ENCODE assay signal across 9 cellular contexts in genomic region chr3:195450731-195451229, GRCh38. TPM values are rescaled to one million over a fixed set of nuclear protein-coding genes. Genes with fewer than 3 reads are reported as not detected.
DNase-seq lines count a peak whose midpoint lies in the region; ATAC-seq, FAIRE-seq and TF ChIP-seq lines count a peak whose summit lies in the region.
"Had no signal": no experiment of that assay in that cellular context is flagged by ENCODE, and none has a peak within 500 bp of the region (broad histone marks: within the 10 kb centered on the region; RNA-seq: fewer than 3 reads in every experiment).

No MANE protein-coding gene starts in this region.

- no peak overlapping the region for H2BK15ac ChIP-seq in mesenchymal stem cell (ENCODE audit: low read depth, poor library complexity, severe bottlenecking)

- FAIRE-seq in K562 (lab: Jason Lieb, UNC) (no peak), GM19239 (lab: Jason Lieb, UNC) (no peak)

- H3K4me1 ChIP-seq in A673 (ENCODE audit: insufficient read depth, low read length, poor library complexity, severe bottlenecking) (peaks cover 14% of the 10 kb centered on the region), K562 (replicated peaks in 1 of 2; ENCODE audit: control insufficient read depth in 2 of 2, insufficient read depth in 2 of 2, low read length in 2 of 2) (peaks cover 12 to 18% of the 10 kb centered on the region in 2 experiments), mesenchymal stem cell (ENCODE audit: control insufficient read depth, insufficient read depth, low read depth, low read length) (peaks cover 3% of the 10 kb centered on the region)

- H3K36me3 ChIP-seq in A673 (ENCODE audit: insufficient read depth, low read length, poor library complexity, severe bottlenecking) (no peaks in the 10 kb centered on the region), K562 (ENCODE audit: control insufficient read depth, insufficient read depth, low read length) (no peaks in the 10 kb centered on the region), mesenchymal stem cell (ENCODE audit: control insufficient read depth in 1 of 2, insufficient read depth in 2 of 2, low read depth in 1 of 2, low read length in 2 of 2) (no peaks in the 10 kb centered on the region)
- H3K36me3 ChIP-seq: BLaER1 had no signal

- no peaks in the 10 kb centered on the region for H3K79me1 ChIP-seq in mesenchymal stem cell (replicated peaks; ENCODE audit: low read length, poor library complexity, severe bottlenecking)

- 44% methylated on average over 5 of the region's 5 CpGs for WGBS in K562 (ENCODE audit: insufficient coverage, low coverage, missing lambda C conversion rate)
- 59% methylated on average over 5 of the region's 5 CpGs for WGBS in mesenchymal stem cell

- H3K4me2 ChIP-seq in K562 (ENCODE audit: insufficient read depth, low read length), result no peak overlapping the region
- H3K4me2 ChIP-seq in mesenchymal stem cell (ENCODE audit: low read length, poor library complexity, severe bottlenecking), result no peak overlapping the region
- H3K4me2 ChIP-seq: BLaER1 had no signal

- no peaks in the 10 kb centered on the region for H3K9me1 ChIP-seq in K562 (ENCODE audit: control insufficient read depth, insufficient read depth, low read length)

- TF ChIP-seq EP300 in K562 (IDR thresholded peaks at IDR 0.05; ENCODE audit: low read length), result no peak

- no peak overlapping the region for H3K4ac ChIP-seq in mesenchymal stem cell (ENCODE audit: low read depth in 1 of 2, low read length in 2 of 2)

- H3K9me3 ChIP-seq in A673 (ENCODE audit: low read depth, low read length, poor library complexity, severe bottlenecking) (no peaks in the 10 kb centered on the region), K562 (replicated peaks; ENCODE audit: control insufficient read depth, insufficient read depth, low read depth, low read length) (no peaks in the 10 kb centered on the region), mesenchymal stem cell (ENCODE audit: control insufficient read depth, low read length) (no peaks in the 10 kb centered on the region)
- H3K9me3 ChIP-seq: BLaER1 had no signal

- H3K27me3 ChIP-seq in A673 (replicated peaks; ENCODE audit: insufficient read depth, low read depth, low read length, poor library complexity) (no peaks in the 10 kb centered on the region), K562 (ENCODE audit: control insufficient read depth in 2 of 2, insufficient read depth in 2 of 2, low read length in 2 of 2) (no peaks in the 10 kb centered on the region), mesenchymal stem cell (ENCODE audit: control insufficient read depth in 1 of 2, insufficient read depth in 1 of 2, low read length in 2 of 2) (no peaks in the 10 kb centered on the region)
- H3K27me3 ChIP-seq: BLaER1 had no signal

- peak; percentile 43 for DNase-seq in A673 (ENCODE audit: low spot score)
- peak; percentile 57 for DNase-seq in LHCN-M2 (ENCODE audit: low read depth)
- DNase-seq in K562 (ENCODE audit: extremely low read depth in 1 of 4, low spot score in 3 of 4), result no peak
- peak; percentile 94 for DNase-seq in mesenchymal stem cell
- no peak for DNase-seq in activated CD8-positive, alpha-beta memory T cell treated with anti-CD3 and anti-CD28 coated beads, Interleukin-2, amount 50 U/mL, for 4 hours
- no peak for DNase-seq in RWPE1 (ENCODE audit: low spot score)
- DNase-seq in GM19239 (ENCODE audit: insufficient read length, low spot score), result no peak
- no peak for DNase-seq in activated T-cell treated with anti-CD3 and anti-CD28 coated beads for 4 hours

- 0 out of 3 replicates have a peak, but pooled peaks have one; percentile 5 for ATAC-seq in K562

- no peak overlapping the region for H2AK5ac ChIP-seq in mesenchymal stem cell (ENCODE audit: low read length, severe bottlenecking)

- H2AFZ ChIP-seq in K562 (ENCODE audit: low read depth, low read length) (peak overlapping the region; percentile 30), mesenchymal stem cell (ENCODE audit: low read depth, low read length) (peak overlapping the region; percentile 47)

- H3K4me3 ChIP-seq in A673 (ENCODE audit: low read depth, low read length, poor library complexity, severe bottlenecking) (no peak overlapping the region), K562 (no peak overlapping the region), mesenchymal stem cell (ENCODE audit: insufficient read depth in 1 of 2, low read depth in 1 of 2, low read length in 2 of 2) (no peak overlapping the region)
- H3K4me3 ChIP-seq: BLaER1 had no signal

- in situ Hi-C loops in K562 (cut with MboI), result no loop called here

- no peak overlapping the region for H3K14ac ChIP-seq in mesenchymal stem cell (ENCODE audit: low read length in 2 of 2)

- H3K23ac ChIP-seq in mesenchymal stem cell (ENCODE audit: low read length in 2 of 2), result no peak overlapping the region

- TF ChIP-seq POLR2A in K562 (conservative IDR thresholded peaks at IDR 0.05), result no peak

- peak overlapping the region; percentile 65 for H3K27ac ChIP-seq in A673 (ENCODE audit: low read depth, low read length, poor library complexity, severe bottlenecking)
- no peak overlapping the region for H3K27ac ChIP-seq in K562 (ENCODE audit: extremely low read depth, low read depth, low read length)
- H3K27ac ChIP-seq in mesenchymal stem cell (ENCODE audit: low read length, poor library complexity, severe bottlenecking), result peak overlapping the region; percentile 24
- no peak overlapping the region for H3K27ac ChIP-seq in RWPE1
- H3K27ac ChIP-seq: BLaER1 had no signal

- H4K91ac ChIP-seq in mesenchymal stem cell (ENCODE audit: low read length), result no peak overlapping the region

- no peak overlapping the region; a peak in 1 of 4 replicates for H3K9ac ChIP-seq in K562 (ENCODE audit: insufficient read depth in 1 of 2, low read depth in 2 of 2, low read length in 2 of 2)
- peak overlapping the region; percentile 69 for H3K9ac ChIP-seq in mesenchymal stem cell (ENCODE audit: low read length)
- H3K9ac ChIP-seq: BLaER1 had no signal

- intact Hi-C loops in A673 (cut with micrococcal nuclease; ENCODE audit: unreplicated experiment), result no loop called here
- intact Hi-C loops in K562 (cut with micrococcal nuclease), result no loop called here

- no peak overlapping the region for H2BK5ac ChIP-seq in mesenchymal stem cell (ENCODE audit: low read depth, low read length, poor library complexity, severe bottlenecking)

- H4K20me1 ChIP-seq in K562 (replicated peaks; ENCODE audit: control insufficient read depth, insufficient read depth, low read length), result no peaks in the 10 kb centered on the region
- H4K20me1 ChIP-seq: BLaER1 had no signal

- H2BK120ac ChIP-seq in mesenchymal stem cell (ENCODE audit: low read depth, low read length), result no peak overlapping the region

- TF ChIP-seq CTCF in A673 (conservative IDR thresholded peaks at IDR 0.05; ENCODE audit: low read depth, low read length) (no peak), K562 (IDR thresholded peaks at IDR 0.05 in 2 of 3, conservative IDR thresholded peaks at IDR 0.05 in 1 of 3; ENCODE audit: insufficient read depth in 2 of 3, low read depth in 1 of 3, low read length in 3 of 3) (no peak), RWPE1 (conservative IDR thresholded peaks at IDR 0.05; ENCODE audit: low read depth) (no peak)

- no peak overlapping the region for H2BK12ac ChIP-seq in mesenchymal stem cell (ENCODE audit: low read length in 2 of 2)

- CTCF ChIA-PET in A673 (lab: Charles Lee) (no interaction called here), K562 (lab: Yijun Ruan, JAX; ENCODE audit: low intra/inter-chr PET ratio) (no interaction called here), RWPE1 (lab: Yijun Ruan, JAX) (no interaction called here)

- H3K18ac ChIP-seq in mesenchymal stem cell (ENCODE audit: low read depth in 1 of 2, low read length in 2 of 2), result peak overlapping the region in 1 of 2 experiments; percentile 69

- BruUV-seq in A673 (replicated peaks; lab: Mats Ljungman, UMichigan) (no TSS peak), K562 (replicated peaks; lab: Mats Ljungman, UMichigan) (no TSS peak)

- no peaks in the 10 kb centered on the region for H3K79me2 ChIP-seq in K562 (ENCODE audit: control insufficient read depth, insufficient read depth, low read length)

- TF ChIP-seq RAD21 in K562 (CRISPR knock-in tag; conservative IDR thresholded peaks at IDR 0.05 in 1 of 2, IDR thresholded peaks at IDR 0.05 in 1 of 2), result no peak

- POLR2A ChIA-PET in A673 (lab: Charles Lee; ENCODE audit: low non-redundant PET), result no interaction called here
- POLR2A ChIA-PET in K562 (lab: Yijun Ruan, JAX), result interaction anchor here (1.0 to 1.2 kb wide), 2 partner anchors 9 to 93 kb away, joined by 3 read pairs; partner anchors contain the start of gene PPP1R2
- POLR2A ChIA-PET in RWPE1 (lab: Yijun Ruan, JAX; ENCODE audit: low non-redundant PET), result no interaction called here

- H4K8ac ChIP-seq in mesenchymal stem cell (ENCODE audit: low read length), result no peak overlapping the region

RNA-seq across cellular contexts. Expression of gene ACAP2, which starts 8.0 kb away (rescaled TPM):
- 45.5 and 47.4 TPM in 2 replicates for total RNA-seq in A673 (2021)
- total RNA-seq in LHCN-M2 (2014; rRNA removed), result 34.9 and 42.3 TPM in 2 replicates
- polyA plus RNA-seq in LHCN-M2 (2012), result 5.8 TPM
- total RNA-seq in K562 (2011; cell fraction: chromatin; rRNA removed; ENCODE audit: low replicate concordance), result 62.8 and 189 TPM in 2 replicates
- 38.7 and 57.9 TPM in 2 replicates for total RNA-seq in K562 (2011; cell fraction: nucleolus; rRNA removed)
- total RNA-seq in K562 (2011; cell fraction: nucleoplasm; rRNA removed), result 77.0 and 137 TPM in 2 replicates
- 29.4 and 36.9 TPM in 2 replicates for total RNA-seq in K562 (2014; rRNA removed)
- 52.7 and 62.3 TPM in 2 replicates for total RNA-seq in K562 (2014; rRNA removed; fragmentation: Illumina TruSeq; extraction: Trizol)
- total RNA-seq in K562 (2015; rRNA removed; fragmentation: Illumina TruSeq; extraction: Trizol), result 44.8 and 50.7 TPM in 2 replicates
- 40.1 and 40.6 TPM in 2 replicates for total RNA-seq in K562 (2021)
- 25.0 and 34.4 TPM in 2 replicates for polyA plus RNA-seq in K562 (2011; rRNA removed)
- polyA plus RNA-seq in K562 (2011; cell fraction: cytosol; rRNA removed), result 6.8 and 12.6 TPM in 2 replicates
- 16.4 and 18.5 TPM in 2 replicates for polyA plus RNA-seq in K562 (2011; cell fraction: nucleus; rRNA removed)
- polyA plus RNA-seq in K562 (2012), result 16.3 and 25.4 TPM in 2 replicates
- 24.3 and 27.5 TPM in 2 replicates for polyA plus RNA-seq in K562 (2014; fragmentation: Illumina TruSeq; extraction: Trizol)
- polyA plus RNA-seq in K562 (2014; fragmentation: Nextera tagmentation; extraction: Ambion mirVana), result 10 to 100 TPM; 10.6 to 12.3 TPM
- polyA plus RNA-seq in K562 (2014; rRNA removed), result 16.8 and 18.1 TPM in 2 replicates
- polyA minus RNA-seq in K562 (2011; rRNA and poly(A)+ RNA removed), result 124 and 128 TPM in 2 replicates
- 34.7 and 48.2 TPM in 2 replicates for polyA minus RNA-seq in K562 (2011; cell fraction: cytosol; rRNA and poly(A)+ RNA removed)
- 53.2 and 81.9 TPM in 2 replicates for polyA minus RNA-seq in K562 (2011; cell fraction: nucleus; rRNA and poly(A)+ RNA removed)
- polyA plus RNA-seq in mesenchymal stem cell (2013, experiment 1 of 2), result 28.1 TPM
- 29.2 TPM for polyA plus RNA-seq in mesenchymal stem cell (2013, experiment 2 of 2)

Comparison
In these comparisons a context has a peak if more than half of its experiments do, and no peak if none do; other contexts are left out.
1. DNase-seq: peak in A673 (single experiment), LHCN-M2 (single experiment) and mesenchymal stem cell (single experiment); none in K562 (0 of 4), activated CD8-positive, alpha-beta memory T cell treated with anti-CD3 and anti-CD28 coated beads, Interleukin-2, amount 50 U/mL, for 4 hours (single experiment), RWPE1 (single experiment), GM19239 (single experiment) and activated T-cell treated with anti-CD3 and anti-CD28 coated beads for 4 hours (single experiment).
2. H3K27ac ChIP-seq: peak in A673 (single experiment) and mesenchymal stem cell (single experiment); none in K562 (single experiment) and RWPE1 (single experiment).